In the genomic region with DNA sequence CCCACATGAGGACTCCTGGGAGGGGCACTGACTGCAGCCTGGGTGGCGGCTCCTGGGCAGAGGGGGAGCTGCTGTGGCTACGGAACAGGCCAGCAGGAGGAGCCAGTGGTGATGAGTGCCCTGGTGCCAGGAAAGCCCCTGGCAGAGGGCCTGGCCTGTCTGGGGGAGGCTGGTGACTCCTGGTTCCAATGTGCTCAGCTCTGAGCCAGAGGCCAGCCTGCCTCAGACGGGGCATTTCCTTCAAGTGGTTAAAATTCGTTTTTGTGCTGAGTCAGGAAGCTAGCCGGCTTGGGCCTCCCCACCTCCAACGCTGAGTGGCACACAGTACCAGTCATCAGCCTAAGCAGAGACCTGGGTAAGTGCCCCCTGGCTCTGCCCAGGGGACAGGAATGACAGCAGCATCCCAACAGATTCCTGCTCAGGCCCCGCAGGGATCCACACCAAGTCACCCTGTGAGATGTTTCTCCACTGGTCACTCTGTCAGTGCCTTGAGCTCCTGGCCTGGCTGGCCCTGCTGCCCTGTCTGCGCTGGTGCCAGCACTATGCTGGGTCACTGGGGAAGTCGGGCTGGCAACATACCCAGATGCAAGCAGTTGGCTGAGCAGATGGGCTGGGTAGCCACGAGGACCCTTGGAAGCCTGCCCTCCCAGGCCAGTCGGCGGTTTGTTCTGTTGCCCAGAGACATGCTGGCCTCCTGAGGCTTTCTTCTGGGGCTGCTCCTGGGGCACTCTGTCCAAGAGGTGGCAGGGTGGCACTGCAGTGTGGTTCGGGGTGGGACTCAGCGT, we compare ENCODE assay signal across 9 cellular contexts. TPM values are rescaled to one million over a fixed set of nuclear protein-coding genes. Genes with fewer than 3 reads are reported as not detected.
A peak's percentile ranks its signal among the peaks of the same experiment; 100 is the strongest.
DNase-seq lines count a peak whose midpoint lies in the region; ATAC-seq and TF ChIP-seq lines count a peak whose summit lies in the region.
"Had no signal": no experiment of that assay in that cellular context is flagged by ENCODE, and none has a peak within 500 bp of the region (broad histone marks: within the 10 kb centered on the region; RNA-seq: fewer than 3 reads in every experiment).

No MANE protein-coding gene starts in this region.

- H3K36me3 ChIP-seq in PC-9 (ENCODE audit: low read depth) (no peaks in the 10 kb centered on the region), brain microvascular endothelial cell (replicated peaks) (no peaks in the 10 kb centered on the region)

- intact Hi-C loops in PC-9 (cut with micrococcal nuclease; ENCODE audit: unreplicated experiment), result no loop called here

- H3K27ac ChIP-seq in PC-9 (no peak overlapping the region), brain microvascular endothelial cell (no peak overlapping the region)
- H3K27ac ChIP-seq: HL-60 had no signal

- CTCF ChIA-PET in PC-9 (lab: Charles Lee), result interaction anchor here (1.0 to 1.1 kb wide), 2 partner anchors 29 to 36 kb away, joined by 3 read pairs; no protein-coding TSS in a partner anchor

- BruUV-seq in PC-9 (replicated peaks; lab: Mats Ljungman, UMichigan), result no TSS peak

- ATAC-seq in GM18909 (IDR thresholded peaks at IDR 0.05; ENCODE audit: poor library complexity, unreplicated experiment) (peak; percentile 60), HG03159 (IDR thresholded peaks at IDR 0.05; ENCODE audit: unreplicated experiment) (no peak)

- in situ Hi-C loops in brain microvascular endothelial cell (cut with HindIII; ENCODE audit: low pct_ligation_motif_present, low sequenced_read_pairs), result no loop called here

- H3K4me2 ChIP-seq in PC-9, result no peak overlapping the region

- H3K4me1 ChIP-seq in PC-9 (replicated peaks; ENCODE audit: insufficient read depth), result no peaks in the 10 kb centered on the region

- H4K20me1 ChIP-seq in PC-9 (ENCODE audit: insufficient read depth), result no peaks in the 10 kb centered on the region

- H3K4me3 ChIP-seq in AG10803 (ENCODE audit: low read length) (no peak overlapping the region), PC-9 (no peak overlapping the region), brain microvascular endothelial cell (ENCODE audit: low read depth, low read length) (no peak overlapping the region)

- peak; percentile 79 for DNase-seq in AG10803 (ENCODE audit: low read depth)
- DNase-seq in PC-9, result peak in 1 of 2 experiments; percentile 40
- DNase-seq in brain microvascular endothelial cell, result peak; percentile 23
- peak; percentile 46 for DNase-seq in iPS-NIHi7 (ENCODE audit: extremely low spot score)
- peak; percentile 40 for DNase-seq in stimulated activated CD4-positive, alpha-beta T cell treated with anti-CD3 and anti-CD28 coated beads, Interleukin-4, amount 100 ng/mL, for 24 hours
- no peak for DNase-seq in DMS153 (lab: John Stamatoyannopoulos, UW)

- peak; percentile 57 for TF ChIP-seq CTCF in AG10803 (conservative IDR thresholded peaks at IDR 0.05; ENCODE audit: low read length)
- TF ChIP-seq CTCF in PC-9 (conservative IDR thresholded peaks at IDR 0.05), result peak; percentile 58
- TF ChIP-seq CTCF in brain microvascular endothelial cell (IDR thresholded peaks at IDR 0.05; ENCODE audit: low read depth, low read length, missing control alignments), result peak; percentile 68

- H3F3A ChIP-seq in PC-9 (ENCODE audit: insufficient read depth, low read depth), result 0 out of 2 replicates have a peak, but pooled peaks cover 4% of the 10 kb centered on the region

- H3K27me3 ChIP-seq in PC-9 (ENCODE audit: insufficient read depth, low read depth), result no peaks in the 10 kb centered on the region
- H3K27me3 ChIP-seq in brain microvascular endothelial cell (replicated peaks), result no peaks in the 10 kb centered on the region

- no peaks in the 10 kb centered on the region for H3K79me2 ChIP-seq in PC-9 (ENCODE audit: low read depth)

- H3K9me2 ChIP-seq in PC-9 (ENCODE audit: insufficient read depth), result no peaks in the 10 kb centered on the region

- H2AFZ ChIP-seq in PC-9, result no peak overlapping the region

- POLR2A ChIA-PET in PC-9 (lab: Charles Lee; ENCODE audit: unreplicated experiment), result interaction anchor here (0.6 kb wide), 1 partner anchor 103 kb away, joined by 6 read pairs; no protein-coding TSS in a partner anchor

- no peaks in the 10 kb centered on the region for H3K9me3 ChIP-seq in PC-9 (ENCODE audit: insufficient read depth, low read depth)

RNA-seq across cellular contexts. Expression of gene KLF11, which starts 7.1 kb away (rescaled TPM):
- 10.9 and 14.6 TPM in 2 replicates for total RNA-seq in PC-9 (2021)

RNA-seq across cellular contexts. Expression of gene CYS1, which starts 43.9 kb away (rescaled TPM):
- 0.43 and 0.61 TPM in 2 replicates for total RNA-seq in PC-9 (2021)
